In genomic region chr10:86041116-86041515, GRCh38 we compare ENCODE assay signal across 20 cellular contexts.
"Had no signal": no experiment of that assay in that cellular context is flagged by ENCODE, and none has a peak within 500 bp of the region (broad histone marks: within the 10 kb centered on the region; RNA-seq: fewer than 3 reads in every experiment).

No MANE protein-coding gene starts in this region.

- H3K4me3 Mint-ChIP-seq: naive thymus-derived CD8-positive, alpha-beta T cell; stimulated activated memory B cell treated with anti-CD40 and anti-IgM and Interleukin-4, amounts not matched to agents 10 μg/mL and 1 μg/mL and 100 μg/mL, for 72 hours; stimulated activated naive CD8-positive, alpha-beta T cell treated with anti-CD3 and anti-CD28 coated beads, Interleukin-15, Interleukin-2, amounts not matched to agents 100 ng/mL and 50 ng/mL, for 24 hours had no signal

- H3K36me3 Mint-ChIP-seq: naive thymus-derived CD8-positive, alpha-beta T cell; stimulated activated memory B cell treated with anti-CD40 and anti-IgM and Interleukin-4, amounts not matched to agents 10 μg/mL and 1 μg/mL and 100 μg/mL, for 72 hours had no signal

- H3K4me1 ChIP-seq: right lobe of liver, tibial artery, upper lobe of left lung, uterus had no signal

- H3K9me3 Mint-ChIP-seq: naive thymus-derived CD8-positive, alpha-beta T cell; stimulated activated memory B cell treated with anti-CD40 and anti-IgM and Interleukin-4, amounts not matched to agents 10 μg/mL and 1 μg/mL and 100 μg/mL, for 72 hours; stimulated activated naive CD8-positive, alpha-beta T cell treated with anti-CD3 and anti-CD28 coated beads, Interleukin-15, Interleukin-2, amounts not matched to agents 100 ng/mL and 50 ng/mL, for 24 hours had no signal

- H3K27me3 ChIP-seq: heart left ventricle, neutrophil, right lobe of liver, tibial artery, upper lobe of left lung, uterus had no signal

- ATAC-seq: heart left ventricle; mucosa of descending colon; naive thymus-derived CD8-positive, alpha-beta T cell; psoas muscle; right lobe of liver; stimulated activated memory B cell treated with anti-CD40 and anti-IgM and Interleukin-4, amounts not matched to agents 10 μg/mL and 1 μg/mL and 100 μg/mL, for 72 hours had no signal

- DNase-seq: dermis blood vessel endothelial cell; erythroblast; foreskin melanocyte; heart left ventricle; hippocampal formation; kidney glomerular epithelial cell; mammary epithelial cell; mucosa of descending colon; naive thymus-derived CD8-positive, alpha-beta T cell; psoas muscle; retina; right lobe of liver; stimulated activated CD4-positive, alpha-beta T cell treated with anti-CD3 and anti-CD28 coated beads, Interleukin-4, amount 100 ng/mL, for 1 hour; stimulated activated CD8-positive, alpha-beta memory T cell treated with anti-CD3 and anti-CD28 coated beads, Interleukin-4, amount 100 ng/mL, for 48 hours; upper lobe of left lung; uterus had no signal

- H3K27ac Mint-ChIP-seq: naive thymus-derived CD8-positive, alpha-beta T cell; stimulated activated memory B cell treated with anti-CD40 and anti-IgM and Interleukin-4, amounts not matched to agents 10 μg/mL and 1 μg/mL and 100 μg/mL, for 72 hours; stimulated activated naive CD8-positive, alpha-beta T cell treated with anti-CD3 and anti-CD28 coated beads, Interleukin-15, Interleukin-2, amounts not matched to agents 100 ng/mL and 50 ng/mL, for 24 hours had no signal

- H3K27ac ChIP-seq: heart left ventricle, neutrophil, psoas muscle, right lobe of liver, tibial artery, upper lobe of left lung, uterus had no signal

- H3K9me3 ChIP-seq: heart left ventricle, mucosa of descending colon, neutrophil, psoas muscle, right lobe of liver, tibial artery, upper lobe of left lung, uterus had no signal

- H3K36me3 ChIP-seq: heart left ventricle, neutrophil, right lobe of liver, tibial artery, upper lobe of left lung, uterus had no signal

- H3K4me1 Mint-ChIP-seq: naive thymus-derived CD8-positive, alpha-beta T cell; stimulated activated memory B cell treated with anti-CD40 and anti-IgM and Interleukin-4, amounts not matched to agents 10 μg/mL and 1 μg/mL and 100 μg/mL, for 72 hours had no signal

- H3K4me3 ChIP-seq: heart left ventricle, mucosa of descending colon, psoas muscle, right lobe of liver, tibial artery, upper lobe of left lung, uterus had no signal
